ENCODE assay signal across 9 cellular contexts in genomic region chr6:112037783-112038216, GRCh38. TPM values are rescaled to one million over a fixed set of nuclear protein-coding genes. Genes with fewer than 3 reads are reported as not detected.
DNase-seq lines count a peak whose midpoint lies in the region; ATAC-seq and TF ChIP-seq lines count a peak whose summit lies in the region.
"Had no signal": no experiment of that assay in that cellular context is flagged by ENCODE, and none has a peak within 500 bp of the region (broad histone marks: within the 10 kb centered on the region; RNA-seq: fewer than 3 reads in every experiment).

No MANE protein-coding gene starts in this region.

- no peak overlapping the region for H3K4me3 Mint-ChIP-seq in activated T-cell treated with anti-CD3 and anti-CD28 coated beads, Interleukin-2, amount 50 U/mL, for 72 hours

- H3K4me1 ChIP-seq in left lung (peaks cover 0 to 6% of the 10 kb centered on the region in 2 donors), upper lobe of right lung (peaks cover 1% of the 10 kb centered on the region)

- no peak overlapping the region for H3K27ac Mint-ChIP-seq in activated T-cell treated with anti-CD3 and anti-CD28 coated beads, Interleukin-2, amount 50 U/mL, for 72 hours

- peak; percentile 24 to 27 for ATAC-seq in activated T-cell treated with anti-CD3 and anti-CD28 coated beads, Interleukin-2, amount 50 U/mL, for 72 hours (replicated peaks in 1 of 2)
- ATAC-seq in left lung, result peak; percentile 60
- ATAC-seq in upper lobe of right lung, result peak; percentile 60
- no peak for ATAC-seq in GM19397 (IDR thresholded peaks at IDR 0.05; ENCODE audit: unreplicated experiment)
- ATAC-seq in HG02885 (IDR thresholded peaks at IDR 0.05; ENCODE audit: poor library complexity, unreplicated experiment), result no peak

- DNase-seq in activated T-cell treated with anti-CD3 and anti-CD28 coated beads, Interleukin-2, amount 50 U/mL, for 72 hours, result peak in 1 of 2 donors; percentile 38
- no peak for DNase-seq in activated T-cell treated with anti-CD3 and anti-CD28 coated beads, Interleukin-2, amount 50 U/mL, for 48 hours
- DNase-seq in brain pericyte (ENCODE audit: low read depth, low spot score) (peak; percentile 54), left lung (no peak), upper lobe of right lung (no peak)
- no peak for DNase-seq in activated CD8-positive, alpha-beta memory T cell treated with anti-CD3 and anti-CD28 coated beads, Interleukin-2, amount 50 U/mL, for 4 hours

- no peaks in the 10 kb centered on the region for H3K27me3 ChIP-seq in left lung
- H3K27me3 ChIP-seq in upper lobe of right lung, result no peaks in the 10 kb centered on the region

- peaks cover 91% of the 10 kb centered on the region for H3K4me1 Mint-ChIP-seq in activated T-cell treated with anti-CD3 and anti-CD28 coated beads, Interleukin-2, amount 50 U/mL, for 72 hours (ENCODE audit: low read depth)

- no peak for TF ChIP-seq CTCF in left lung (IDR thresholded peaks at IDR 0.05)
- TF ChIP-seq CTCF in upper lobe of right lung (IDR thresholded peaks at IDR 0.05), result no peak

- H3K36me3 ChIP-seq in left lung, result no peaks in the 10 kb centered on the region
- no peaks in the 10 kb centered on the region for H3K36me3 ChIP-seq in upper lobe of right lung

- H3K9me3 ChIP-seq in left lung, result no peaks in the 10 kb centered on the region
- H3K9me3 ChIP-seq in upper lobe of right lung, result no peaks in the 10 kb centered on the region

- peaks cover 0 to 2% of the 10 kb centered on the region in 2 donors for H3K9me3 Mint-ChIP-seq in activated T-cell treated with anti-CD3 and anti-CD28 coated beads, Interleukin-2, amount 50 U/mL, for 72 hours

- intact Hi-C loops in left lung (cut with DNase I), result no loop called here
- intact Hi-C loops in upper lobe of right lung (cut with DNase I), result no loop called here

- H3K27ac ChIP-seq in left lung (no peak overlapping the region), upper lobe of right lung (no peak overlapping the region)
- H3K27ac ChIP-seq: parathyroid adenoma had no signal

- no peak overlapping the region for H3K4me3 ChIP-seq in left lung
- no peak overlapping the region for H3K4me3 ChIP-seq in upper lobe of right lung

- H3K36me3 Mint-ChIP-seq in activated T-cell treated with anti-CD3 and anti-CD28 coated beads, Interleukin-2, amount 50 U/mL, for 72 hours (ENCODE audit: insufficient read depth in 2 of 2), result no peaks in the 10 kb centered on the region

- H3K27me3 Mint-ChIP-seq in activated T-cell treated with anti-CD3 and anti-CD28 coated beads, Interleukin-2, amount 50 U/mL, for 72 hours (ENCODE audit: low read depth), result no peaks in the 10 kb centered on the region

RNA-seq across cellular contexts. Expression of gene CCN6, which starts 16.1 kb away (rescaled TPM):
- total RNA-seq in activated T-cell treated with anti-CD3 and anti-CD28 coated beads, Interleukin-2, amount 50 U/mL, for 72 hours, result under 1 TPM; 0.25 to 0.74 TPM
- total RNA-seq in left lung (not detected), upper lobe of right lung (not detected)

RNA-seq across cellular contexts. Expression of gene TUBE1, which starts 49.5 kb away (rescaled TPM):
- total RNA-seq in activated T-cell treated with anti-CD3 and anti-CD28 coated beads, Interleukin-2, amount 50 U/mL, for 72 hours, result 10 to 100 TPM; 66.4 to 76.6 TPM
- total RNA-seq in left lung (10 to 100 TPM; 14.2 to 19.0 TPM), upper lobe of right lung (18.4 TPM)

RNA-seq across cellular contexts. Expression of gene FAM229B, which starts 49.6 kb away (rescaled TPM):
- 1 to 10 TPM; 3.3 to 6.6 TPM for total RNA-seq in activated T-cell treated with anti-CD3 and anti-CD28 coated beads, Interleukin-2, amount 50 U/mL, for 72 hours
- total RNA-seq in left lung (10 to 100 TPM; 15.3 to 15.6 TPM), upper lobe of right lung (8.2 TPM)

Comparison
In these comparisons a context has a peak if more than half of its experiments do, and no peak if none do; other contexts are left out.
1. ATAC-seq: peak in activated T-cell treated with anti-CD3 and anti-CD28 coated beads, Interleukin-2, amount 50 U/mL, for 72 hours (2 of 2), left lung (single experiment) and upper lobe of right lung (single experiment); none in GM19397 (single experiment) and HG02885 (single experiment).